1 cellular context compared by ENCODE assay signal in genomic region chr5:95954716-95955115, GRCh38.
TF ChIP-seq lines count a peak whose summit lies in the region.

No MANE protein-coding gene starts in this region.

TF ChIP-seq in GM12878, 131 proteins besides CTCF, POLR2A, EP300 and RAD21:
- TF ChIP-seq MAX (IDR thresholded peaks at IDR 0.05; ENCODE audit: low read depth, low read length) (no peak), BRCA1 (IDR thresholded peaks at IDR 0.05; ENCODE audit: low read depth, low read length) (no peak), E2F8 (IDR thresholded peaks at IDR 0.05; ENCODE audit: low read depth, partially characterized antibody) (no peak), TCF7 (IDR thresholded peaks at IDR 0.05; ENCODE audit: borderline replicate concordance) (no peak), STAT3 (IDR thresholded peaks at IDR 0.05; ENCODE audit: low read depth, low read length) (no peak), CEBPB (IDR thresholded peaks at IDR 0.05; ENCODE audit: borderline replicate concordance in 1 of 2, low read depth in 2 of 2, low read length in 2 of 2) (no peak), SREBF2 (IDR thresholded peaks at IDR 0.05; ENCODE audit: low read length) (no peak), ZNF207 (IDR thresholded peaks at IDR 0.05; ENCODE audit: borderline replicate concordance) (no peak), MEF2A (IDR thresholded peaks at IDR 0.05; ENCODE audit: insufficient read depth, low read depth, low read length) (no peak), CHD4 (IDR thresholded peaks at IDR 0.05) (no peak), MTA2 (IDR thresholded peaks at IDR 0.05; ENCODE audit: low read depth) (no peak), FOS (IDR thresholded peaks at IDR 0.05; ENCODE audit: borderline replicate concordance, extremely low read depth, insufficient read length) (no peak), ZBTB4 (CRISPR knock-in tag; IDR thresholded peaks at IDR 0.05) (no peak), ZNF24 (IDR thresholded peaks at IDR 0.05) (no peak), CREM (IDR thresholded peaks at IDR 0.05; ENCODE audit: low read depth) (no peak), SMC3 (IDR thresholded peaks at IDR 0.05; ENCODE audit: borderline replicate concordance, low read length) (no peak), USF1 (IDR thresholded peaks at IDR 0.05; ENCODE audit: borderline replicate concordance, extremely low read length, insufficient read depth, low read depth, low read length) (no peak), ELK1 (IDR thresholded peaks at IDR 0.05; ENCODE audit: low read depth, low read length) (no peak), TARDBP (IDR thresholded peaks at IDR 0.05; ENCODE audit: borderline replicate concordance) (no peak)
